ENCODE assay signal across 9 cellular contexts in the genomic region with DNA sequence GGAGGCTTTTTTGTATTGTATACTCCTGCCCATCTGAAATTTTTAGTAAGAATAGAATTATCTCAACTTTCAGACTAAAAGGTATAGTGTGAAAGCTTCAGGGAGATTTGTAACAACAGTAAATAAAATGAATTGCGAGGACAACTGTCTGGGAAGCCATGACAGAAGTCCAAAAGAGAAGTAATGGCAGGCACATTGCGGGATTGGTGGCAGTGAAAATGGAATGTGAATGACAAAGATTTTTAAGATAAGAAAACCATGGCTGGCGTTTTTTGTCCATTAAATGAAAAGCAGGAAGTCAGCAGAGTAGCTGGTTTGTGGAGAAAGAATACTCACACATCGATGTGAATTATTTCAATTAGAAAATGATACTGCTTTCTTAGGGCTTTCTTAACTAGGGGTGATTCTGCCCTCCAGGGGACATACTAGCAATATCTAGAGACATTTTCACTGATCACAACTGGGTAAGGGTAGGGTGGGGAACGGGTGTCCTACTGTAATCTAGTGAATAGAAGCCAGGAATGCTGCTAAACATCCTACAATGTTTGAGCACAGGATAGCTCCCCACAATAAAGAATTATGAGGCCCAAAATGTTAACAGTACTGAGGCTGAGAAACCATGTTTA. TPM values are rescaled to one million over a fixed set of nuclear protein-coding genes. Genes with fewer than 3 reads are reported as not detected.
DNase-seq lines count a peak whose midpoint lies in the region; ATAC-seq, FAIRE-seq and TF ChIP-seq lines count a peak whose summit lies in the region.
"Had no signal": no experiment of that assay in that cellular context is flagged by ENCODE, and none has a peak within 500 bp of the region (broad histone marks: within the 10 kb centered on the region; RNA-seq: fewer than 3 reads in every experiment).

No MANE protein-coding gene starts in this region.

- H3K9me3 Mint-ChIP-seq in astrocyte (ENCODE audit: unreplicated experiment): peaks cover 1% of the 10 kb centered on the region

- peak overlapping the region; percentile 33 for H2AFZ ChIP-seq in astrocyte (ENCODE audit: low read depth, low read length)

- peak overlapping the region; percentile 41 for H3K27ac Mint-ChIP-seq in astrocyte (ENCODE audit: unreplicated experiment)

- peak overlapping the region; percentile 96 for H3K27ac ChIP-seq in left ventricle myocardium inferior (replicated peaks)
- peak overlapping the region; percentile 98 for H3K27ac ChIP-seq in astrocyte (ENCODE audit: low read depth, low read length)
- H3K27ac ChIP-seq in liver (ENCODE audit: low read depth in 1 of 2, low read length in 2 of 2): peak overlapping the region; percentile 33 to 84
- H3K27ac ChIP-seq in vagina: peak overlapping the region; percentile 97

- TF ChIP-seq CTCF in left ventricle myocardium inferior (IDR thresholded peaks at IDR 0.05; ENCODE audit: borderline replicate concordance) (no peak), astrocyte (IDR thresholded peaks at IDR 0.05; ENCODE audit: insufficient read depth, low read depth, low read length) (no peak), liver (IDR thresholded peaks at IDR 0.05; ENCODE audit: low read depth, low read length, missing input control) (no peak), vagina (IDR thresholded peaks at IDR 0.05) (no peak)

- H4K20me1 ChIP-seq in astrocyte (ENCODE audit: insufficient read depth, low read length): peaks cover 8% of the 10 kb centered on the region

- peak overlapping the region; percentile 93 for H3K4me2 ChIP-seq in astrocyte (ENCODE audit: low read length)

- H3K4me1 ChIP-seq in left ventricle myocardium inferior: peaks cover 56% of the 10 kb centered on the region
- peaks cover 16% of the 10 kb centered on the region for H3K4me1 ChIP-seq in astrocyte (ENCODE audit: insufficient read depth, low read length)
- peaks cover 4 to 32% (median 16%) of the 10 kb centered on the region in 4 donors for H3K4me1 ChIP-seq in liver (ENCODE audit: control insufficient read depth in 4 of 4, insufficient read depth in 4 of 4, low read length in 3 of 4)
- H3K4me1 ChIP-seq in vagina: peaks cover 50% of the 10 kb centered on the region

- DNase-seq in left ventricle myocardium inferior (no peak), left cardiac atrium (no peak), astrocyte (ENCODE audit: low read depth) (no peak), vagina (ENCODE audit: extremely low spot score in 2 of 2) (no peak), posterior cingulate gyrus (no peak)
- no peak for DNase-seq in activated CD4-positive, alpha-beta T cell treated with anti-CD3 and anti-CD28 coated beads for 1 hour
- DNase-seq: Calu3 had no signal

- TF ChIP-seq RAD21 in liver (IDR thresholded peaks at IDR 0.05): no peak

- no peak overlapping the region for H3K4me3 Mint-ChIP-seq in astrocyte (ENCODE audit: unreplicated experiment)

- peaks cover 22% of the 10 kb centered on the region for H3K4me1 Mint-ChIP-seq in astrocyte (ENCODE audit: low read depth, unreplicated experiment)

- peaks cover 89% of the 10 kb centered on the region for H3K79me2 ChIP-seq in astrocyte (ENCODE audit: insufficient read depth, low read length)

- H3K4me3 ChIP-seq in left ventricle myocardium inferior: peak overlapping the region; percentile 75
- H3K4me3 ChIP-seq in astrocyte (ENCODE audit: insufficient read depth, low read depth, low read length): peak overlapping the region; percentile 100
- peak overlapping the region in 2 of 3 donors; percentile 67 to 75 for H3K4me3 ChIP-seq in liver (ENCODE audit: low read depth in 1 of 3, low read length in 3 of 3)
- peak overlapping the region; percentile 74 for H3K4me3 ChIP-seq in vagina

- H3K9ac ChIP-seq in astrocyte (ENCODE audit: low read length): peak overlapping the region; percentile 98
- H3K9ac ChIP-seq in liver (ENCODE audit: low read depth in 1 of 2, low read length in 2 of 2): peak overlapping the region in 1 of 2 donors; percentile 93

- 55% methylated on average over 5 of the region's 5 CpGs for WGBS in liver

- peaks cover 3% of the 10 kb centered on the region for H3K36me3 Mint-ChIP-seq in astrocyte (ENCODE audit: low read depth, unreplicated experiment)

- FAIRE-seq in astrocyte (lab: Jason Lieb, UNC): no peak

- H3K27me3 Mint-ChIP-seq in astrocyte (ENCODE audit: low read depth, unreplicated experiment): no peaks in the 10 kb centered on the region

- intact Hi-C loops in left ventricle myocardium inferior (cut with micrococcal nuclease) (loop anchor here (5.0 kb wide), 1 partner anchor 99 kb away; the partner anchor contains the start of gene ACAT1), left cardiac atrium (cut with DNase I) (loop anchor here (10.0 kb wide), 2 partner anchors 206 to 434 kb away; no protein-coding TSS in a partner anchor), vagina (cut with DNase I) (no loop called here), posterior cingulate gyrus (cut with DNase I) (loop anchor here (5.0 kb wide), 3 partner anchors 99 to 441 kb away; partner anchors contain the start of gene ACAT1)

- no peak for TF ChIP-seq POLR2A in vagina (IDR thresholded peaks at IDR 0.05)

- no peaks in the 10 kb centered on the region for H3K36me3 ChIP-seq in left ventricle myocardium inferior
- H3K36me3 ChIP-seq in astrocyte (ENCODE audit: insufficient read depth, low read length): no peaks in the 10 kb centered on the region
- H3K36me3 ChIP-seq in liver (ENCODE audit: control insufficient read depth in 4 of 4, insufficient read depth in 3 of 4, low read depth in 1 of 4, low read length in 3 of 4): no peaks in the 10 kb centered on the region
- no peaks in the 10 kb centered on the region for H3K36me3 ChIP-seq in vagina

- H3K9me3 ChIP-seq in left ventricle myocardium inferior (replicated peaks): no peaks in the 10 kb centered on the region
- H3K9me3 ChIP-seq in astrocyte (ENCODE audit: insufficient read depth, low read depth, low read length): no peaks in the 10 kb centered on the region
- no peaks in the 10 kb centered on the region for H3K9me3 ChIP-seq in liver (ENCODE audit: control insufficient read depth in 4 of 4, low read length in 3 of 4)
- no peaks in the 10 kb centered on the region for H3K9me3 ChIP-seq in vagina

- no peak for ATAC-seq in left cardiac atrium
- ATAC-seq in HG03095 (IDR thresholded peaks at IDR 0.05; ENCODE audit: unreplicated experiment): no peak

- H3K27me3 ChIP-seq in left ventricle myocardium inferior (ENCODE audit: low read depth) (no peaks in the 10 kb centered on the region), astrocyte (ENCODE audit: insufficient read depth, low read length) (no peaks in the 10 kb centered on the region), liver (ENCODE audit: control insufficient read depth in 4 of 4, insufficient read depth in 4 of 4, low read length in 3 of 4) (no peaks in the 10 kb centered on the region), vagina (no peaks in the 10 kb centered on the region)

TF ChIP-seq in liver, 16 proteins besides CTCF, POLR2A, EP300 and RAD21 (continues in another document):
- TF ChIP-seq RXRA (IDR thresholded peaks at IDR 0.05) (no peak), YY1 (IDR thresholded peaks at IDR 0.05) (no peak), JUND (IDR thresholded peaks at IDR 0.05) (no peak), GABPA (IDR thresholded peaks at IDR 0.05 in 1 of 2, conservative IDR thresholded peaks at IDR 0.05 in 1 of 2) (no peak), NR2F2 (IDR thresholded peaks at IDR 0.05) (no peak), FOXA1 (IDR thresholded peaks at IDR 0.05) (no peak), REST (IDR thresholded peaks at IDR 0.05) (no peak), HNF4A (conservative IDR thresholded peaks at IDR 0.05) (no peak)
- TF ChIP-seq, protein P1, sequence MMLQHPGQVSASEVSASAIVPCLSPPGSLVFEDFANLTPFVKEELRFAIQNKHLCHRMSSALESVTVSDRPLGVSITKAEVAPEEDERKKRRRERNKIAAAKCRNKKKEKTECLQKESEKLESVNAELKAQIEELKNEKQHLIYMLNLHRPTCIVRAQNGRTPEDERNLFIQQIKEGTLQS (IDR thresholded peaks at IDR 0.05): no peak

RNA-seq across cellular contexts. Expression of gene NPAT, which starts 1.6 kb away (rescaled TPM):
- total RNA-seq in left ventricle myocardium inferior (6.3 TPM), left cardiac atrium (1 to 10 TPM; 8.6 to 8.9 TPM), astrocyte (10.3 and 10.4 TPM in 2 replicates), liver (10 to 100 TPM in 1 of 2 donors, 1 to 10 TPM in 1; 8.5 to 12.7 TPM), vagina (15.2 TPM)
- 1 to 10 TPM; 1.6 to 3.3 TPM for polyA plus RNA-seq in liver

RNA-seq across cellular contexts. Expression of gene ATM, which starts 2.0 kb away (rescaled TPM):
- total RNA-seq in left ventricle myocardium inferior (30.1 TPM), left cardiac atrium (10 to 100 TPM; 40.8 to 43.0 TPM), astrocyte (51.2 and 59.0 TPM in 2 replicates), liver (10 to 100 TPM; 31.3 to 65.7 TPM), vagina (59.9 TPM)
- 10 to 100 TPM in 1 of 2 donors, 1 to 10 TPM in 1; 9.9 to 10.4 TPM for polyA plus RNA-seq in liver
